Comparison of ENCODE assay signal across 8 cellular contexts in the genomic region with DNA sequence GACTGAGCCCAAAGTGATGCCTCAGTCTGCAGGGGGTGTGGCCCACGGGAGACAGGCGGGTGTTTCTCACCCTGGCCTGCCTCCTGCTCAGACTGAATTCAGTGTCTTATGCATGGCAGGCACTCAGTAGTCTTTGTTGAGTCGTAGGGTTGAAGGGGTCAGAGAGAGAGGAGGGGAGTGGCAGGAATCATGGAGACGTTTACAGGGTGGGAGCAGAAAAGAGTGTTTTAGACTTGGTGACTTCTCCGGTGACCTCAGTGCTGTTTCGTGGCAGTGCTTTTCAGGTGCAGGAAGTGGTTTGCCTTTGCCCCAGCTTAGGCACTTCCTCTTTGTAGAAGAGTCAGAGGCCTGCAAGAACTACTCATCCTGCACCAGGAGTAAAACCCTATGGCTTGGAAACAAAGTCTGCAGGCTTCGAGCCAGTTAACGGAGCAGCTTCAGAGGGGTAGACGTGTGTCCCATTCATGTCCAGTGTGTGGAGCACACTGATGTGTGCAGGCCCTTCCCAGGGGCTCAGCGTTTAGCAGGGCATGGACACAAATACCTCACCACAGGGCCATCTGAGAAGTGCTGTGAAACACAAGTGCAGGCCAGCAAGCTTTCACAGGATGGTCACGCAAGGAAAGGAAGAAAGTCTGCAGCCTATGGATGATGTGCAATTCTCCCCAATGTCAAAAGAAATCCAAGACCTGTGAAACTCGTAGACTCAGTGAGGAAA. TPM values are rescaled to one million over a fixed set of nuclear protein-coding genes. Genes with fewer than 3 reads are reported as not detected.
DNase-seq lines count a peak whose midpoint lies in the region; ATAC-seq and TF ChIP-seq lines count a peak whose summit lies in the region.

No MANE protein-coding gene starts in this region.

- TF ChIP-seq CTCF in tibial nerve (IDR thresholded peaks at IDR 0.05) = no peak

- peak in 1 of 2 donors; percentile 41 for TF ChIP-seq EP300 in tibial nerve (IDR thresholded peaks at IDR 0.05)

- POLR2A ChIA-PET in T-cell (lab: Charles Lee) = interaction anchor here (0.6 to 0.7 kb wide), 3 partner anchors 19 to 175 kb away, joined by 3 to 4 read pairs (median 3); no protein-coding TSS in a partner anchor

- ATAC-seq in HG03103 (IDR thresholded peaks at IDR 0.05; ENCODE audit: low read depth, unreplicated experiment) (peak; percentile 90), T-cell (replicated peaks in 1 of 4) (peak; percentile 89 to 91 (median 90))
- peak; percentile 94 for ATAC-seq in activated naive CD8-positive, alpha-beta T cell treated with anti-CD3 and anti-CD28 coated beads, Interleukin-2, amount 50 U/mL, for 24 hours

- H3K27me3 Mint-ChIP-seq in T-cell = no peaks in the 10 kb centered on the region
- no peaks in the 10 kb centered on the region for H3K27me3 Mint-ChIP-seq in activated naive CD8-positive, alpha-beta T cell treated with anti-CD3 and anti-CD28 coated beads, Interleukin-2, amount 50 U/mL, for 24 hours

- peaks cover 0 to 3% (median 0%) of the 10 kb centered on the region in 3 donors for H3K9me3 Mint-ChIP-seq in T-cell
- H3K9me3 Mint-ChIP-seq in activated naive CD8-positive, alpha-beta T cell treated with anti-CD3 and anti-CD28 coated beads, Interleukin-2, amount 50 U/mL, for 24 hours = no peaks in the 10 kb centered on the region

- no peaks in the 10 kb centered on the region for H3K27me3 ChIP-seq in tibial nerve

- H3K4me3 ChIP-seq in tibial nerve = no peak overlapping the region

- no peaks in the 10 kb centered on the region for H3K36me3 ChIP-seq in tibial nerve

- H3K27ac Mint-ChIP-seq in T-cell = peak overlapping the region; percentile 87 to 98
- peak overlapping the region; percentile 91 for H3K27ac Mint-ChIP-seq in activated naive CD8-positive, alpha-beta T cell treated with anti-CD3 and anti-CD28 coated beads, Interleukin-2, amount 50 U/mL, for 24 hours

- 54% methylated on average over 12 of the region's 12 CpGs for WGBS in tibial nerve, 2 donors

- H3K4me1 Mint-ChIP-seq in T-cell = peaks cover 96 to 99% (median 99%) of the 10 kb centered on the region in 3 donors
- H3K4me1 Mint-ChIP-seq in activated naive CD8-positive, alpha-beta T cell treated with anti-CD3 and anti-CD28 coated beads, Interleukin-2, amount 50 U/mL, for 24 hours = peaks cover 95% of the 10 kb centered on the region

- peak overlapping the region; percentile 59 to 78 (median 69) for H3K4me3 Mint-ChIP-seq in T-cell
- H3K4me3 Mint-ChIP-seq in activated naive CD8-positive, alpha-beta T cell treated with anti-CD3 and anti-CD28 coated beads, Interleukin-2, amount 50 U/mL, for 24 hours = peak overlapping the region; percentile 69

- peak overlapping the region in 1 of 4 donors; percentile 82 for H3K27ac ChIP-seq in tibial nerve

- DNase-seq in GM19238 (ENCODE audit: insufficient read length, low spot score) = peak; percentile 71
- peak; percentile 45 to 92 (median 78) for DNase-seq in T-cell
- peak; percentile 64 for DNase-seq in activated naive CD8-positive, alpha-beta T cell treated with anti-CD3 and anti-CD28 coated beads, Interleukin-2, amount 50 U/mL, for 24 hours
- DNase-seq in stimulated activated CD4-positive, alpha-beta T cell treated with anti-CD3 and anti-CD28 coated beads, Interleukin-2, amount 100 ng/mL, for 4 hours (ENCODE audit: low read depth) = peak; percentile 62
- DNase-seq in tibial nerve (ENCODE audit: low spot score in 2 of 2) = no peak
- no peak for DNase-seq in EL
- no peak for DNase-seq in NCI-H510A treated with DMSO at 0.1 percent for 48 hours (lab: John Stamatoyannopoulos, UW)

- H3K36me3 Mint-ChIP-seq in T-cell = no peaks in the 10 kb centered on the region
- H3K36me3 Mint-ChIP-seq in activated naive CD8-positive, alpha-beta T cell treated with anti-CD3 and anti-CD28 coated beads, Interleukin-2, amount 50 U/mL, for 24 hours (ENCODE audit: low read depth) = no peaks in the 10 kb centered on the region

- CTCF ChIA-PET in T-cell (lab: Charles Lee) = interaction anchor here in 1 of 2 donors (0.7 to 2.5 kb wide), 4 partner anchors 14 to 51 kb away, joined by 3 to 17 read pairs (median 6); no protein-coding TSS in a partner anchor

- TF ChIP-seq POLR2A in tibial nerve (IDR thresholded peaks at IDR 0.05) = no peak

- peaks cover 0 to 24% (median 4%) of the 10 kb centered on the region in 4 donors for H3K4me1 ChIP-seq in tibial nerve

- peaks cover 0 to 5% (median 0%) of the 10 kb centered on the region in 4 donors for H3K9me3 ChIP-seq in tibial nerve

RNA-seq across cellular contexts. Expression of gene SEMA4D, which starts 24.5 kb away (rescaled TPM):
- 100 to 1,000 TPM; 347 to 585 (median 434) TPM for total RNA-seq in T-cell
- total RNA-seq in tibial nerve = 10 to 100 TPM; 13.4 to 27.3 (median 24.8) TPM

Comparison
In these comparisons a context has a peak if more than half of its experiments do, and no peak if none do; other contexts are left out.
1. DNase-seq: peak in GM19238 (single experiment), T-cell (34 of 34), activated naive CD8-positive, alpha-beta T cell treated with anti-CD3 and anti-CD28 coated beads, Interleukin-2, amount 50 U/mL, for 24 hours (single experiment) and stimulated activated CD4-positive, alpha-beta T cell treated with anti-CD3 and anti-CD28 coated beads, Interleukin-2, amount 100 ng/mL, for 4 hours (single experiment); none in tibial nerve (0 of 2), EL (single experiment) and NCI-H510A treated with DMSO at 0.1 percent for 48 hours (single experiment).
2. RNA of gene SEMA4D, which starts 24.5 kb away (total RNA-seq): 347 to 585 TPM in T-cell; 13.4 to 27.3 TPM in tibial nerve; every median in the first group is over 10 times any median in the second.
3. Peak in every context shown above with its lines, with median percentiles within 50 percentile points of each other: ATAC-seq.